8 cellular contexts compared by ENCODE assay signal in the genomic region with DNA sequence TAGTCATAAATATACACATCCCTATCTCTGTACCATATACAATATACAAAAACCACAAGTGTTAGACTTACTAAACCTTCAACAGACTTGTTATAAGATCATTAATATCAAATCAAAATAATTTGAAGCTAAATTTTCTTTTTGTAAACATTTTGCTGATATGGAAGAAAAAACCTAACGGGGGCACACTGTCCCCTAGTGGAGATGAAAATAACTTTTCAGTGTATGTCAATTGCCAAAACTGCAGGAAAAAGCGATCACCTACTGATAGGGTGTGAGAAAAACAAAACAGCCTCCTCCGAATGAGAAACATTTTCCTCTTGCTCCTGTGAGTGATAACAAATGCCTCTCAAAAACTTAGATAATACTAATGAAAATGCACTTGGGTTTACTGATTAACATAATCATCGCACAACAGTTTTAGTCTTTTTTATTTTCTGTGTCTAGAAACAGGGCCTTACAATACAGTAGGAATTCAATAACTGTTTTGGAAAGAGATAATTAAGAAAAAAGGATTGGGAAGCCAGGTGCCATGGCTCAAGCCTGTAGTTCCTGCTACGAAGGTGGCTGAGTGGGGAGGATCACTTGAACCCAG.
DNase-seq lines count a peak whose midpoint lies in the region; ATAC-seq, FAIRE-seq and TF ChIP-seq lines count a peak whose summit lies in the region.

No MANE protein-coding gene starts in this region.

- intact Hi-C loops in HCT116 (cut with micrococcal nuclease) = loop anchor here (1.0 kb wide), 1 partner anchor 20 kb away; no protein-coding TSS in a partner anchor

- H3K9me1 ChIP-seq in keratinocyte (ENCODE audit: control insufficient read depth, extremely low read depth, insufficient read depth, low read length) = no peaks in the 10 kb centered on the region

- POLR2A ChIA-PET in HCT116 (lab: Charles Lee) = no interaction called here

- peak; percentile 74 for TF ChIP-seq RAD21 in HCT116 (IDR thresholded peaks at IDR 0.05; ENCODE audit: low read depth)

- no peaks in the 10 kb centered on the region for H3K36me3 Mint-ChIP-seq in stimulated activated naive B cell treated with anti-CD40 and anti-IgM and Interleukin-4, amounts not matched to agents 10 μg/mL and 1 μg/mL and 100 μg/mL, for 72 hours

- dilution Hi-C loops in keratinocyte (cut with MboI; ENCODE audit: extremely low pct_ligation_motif_present, low sequenced_read_pairs) = no loop called here

- no peak overlapping the region for H3K4me3 Mint-ChIP-seq in stimulated activated naive B cell treated with anti-CD40 and anti-IgM and Interleukin-4, amounts not matched to agents 10 μg/mL and 1 μg/mL and 100 μg/mL, for 72 hours

- H3K9me3 Mint-ChIP-seq in stimulated activated naive B cell treated with anti-CD40 and anti-IgM and Interleukin-4, amounts not matched to agents 10 μg/mL and 1 μg/mL and 100 μg/mL, for 72 hours = peaks cover 2 to 5% of the 10 kb centered on the region in 2 donors

- peak overlapping the region; percentile 83 for H2AFZ ChIP-seq in HCT116 (ENCODE audit: low read depth, low read length, poor library complexity, severe bottlenecking)
- H2AFZ ChIP-seq in keratinocyte (ENCODE audit: control insufficient read depth, low read length) = no peak overlapping the region

- H3K9me2 ChIP-seq in HCT116 (ENCODE audit: insufficient read depth) = no peaks in the 10 kb centered on the region

- H3K36me3 ChIP-seq in HCT116 (ENCODE audit: control insufficient read depth in 1 of 2, insufficient read depth in 2 of 2, low read length in 2 of 2) (no peaks in the 10 kb centered on the region), keratinocyte (ENCODE audit: control insufficient read depth in 2 of 2, extremely low read depth in 1 of 2, insufficient read depth in 2 of 2, low read length in 2 of 2) (no peaks in the 10 kb centered on the region), suprapubic skin (no peaks in the 10 kb centered on the region)

- no peak overlapping the region for H3K27ac ChIP-seq in HCT116 (ENCODE audit: low read depth, low read length)
- H3K27ac ChIP-seq in keratinocyte (ENCODE audit: control insufficient read depth, insufficient read depth, low read length) = no peak overlapping the region
- no peak overlapping the region for H3K27ac ChIP-seq in suprapubic skin

- peak; percentile 57 for TF ChIP-seq CTCF in AG09319 (IDR thresholded peaks at IDR 0.05; ENCODE audit: low read depth, low read length)
- peak; percentile 78 to 93 (median 78) for TF ChIP-seq CTCF in HCT116 (IDR thresholded peaks at IDR 0.05 in 2 of 3, conservative IDR thresholded peaks at IDR 0.05 in 1 of 3; ENCODE audit: borderline replicate concordance in 1 of 3, insufficient read depth in 1 of 3, low read depth in 2 of 3, low read length in 2 of 3)
- TF ChIP-seq CTCF in WI38 (IDR thresholded peaks at IDR 0.05; ENCODE audit: low read depth, low read length) = peak; percentile 78
- TF ChIP-seq CTCF in keratinocyte (optimal IDR thresholded peaks at IDR 0.05 in 1 of 3, IDR thresholded peaks at IDR 0.05 in 1 of 3, conservative IDR thresholded peaks at IDR 0.05 in 1 of 3; ENCODE audit: extremely low read depth in 1 of 3, insufficient read depth in 2 of 3, low read length in 3 of 3) = peak; percentile 50 to 80 (median 65)
- no peak for TF ChIP-seq CTCF in suprapubic skin (IDR thresholded peaks at IDR 0.05)

- TF ChIP-seq EP300 in suprapubic skin (IDR thresholded peaks at IDR 0.05) = no peak

- no TSS peak for BruUV-seq in HCT116 (replicated peaks; lab: Mats Ljungman, UMichigan)

- ATAC-seq in HCT116 = peak; percentile 78
- no peak for ATAC-seq in stimulated activated naive B cell treated with anti-CD40 and anti-IgM and Interleukin-4, amounts not matched to agents 10 μg/mL and 1 μg/mL and 100 μg/mL, for 72 hours (replicated peaks)

- RAD21 ChIA-PET in HCT116 (lab: Charles Lee; ENCODE audit: low non-redundant PET in 1 of 2, low total read pairs in 2 of 2, uncharacterized antibody in 2 of 2, unreplicated experiment in 2 of 2) = interaction anchor here in 1 of 2 experiments (1.0 kb wide), 1 partner anchor 21 kb away, joined by 3 read pairs; no protein-coding TSS in a partner anchor

- DNase-seq in AG09319 (ENCODE audit: extremely low read depth, low read depth) (no peak), HCT116 (ENCODE audit: low read depth, low spot score) (peak; percentile 32), keratinocyte (ENCODE audit: low read depth, low spot score) (no peak), suprapubic skin (ENCODE audit: low spot score in 2 of 2) (no peak), NCI-H1092 (lab: John Stamatoyannopoulos, UW) (no peak), putamen (ENCODE audit: low spot score) (no peak)
- DNase-seq in stimulated activated naive B cell treated with anti-CD40 and anti-IgM and Interleukin-4, amounts not matched to agents 10 μg/mL and 1 μg/mL and 100 μg/mL, for 72 hours = no peak

- TF ChIP-seq POLR2A in HCT116 (IDR thresholded peaks at IDR 0.05; ENCODE audit: borderline replicate concordance, extremely low read depth, insufficient read depth, insufficient read length) (no peak), suprapubic skin (IDR thresholded peaks at IDR 0.05) (no peak)

- H3K9me3 ChIP-seq in HCT116 (ENCODE audit: control insufficient read depth in 1 of 2, insufficient read depth in 1 of 2, low read depth in 1 of 2, low read length in 2 of 2) = no peaks in the 10 kb centered on the region
- no peaks in the 10 kb centered on the region for H3K9me3 ChIP-seq in keratinocyte (ENCODE audit: control insufficient read depth, low read depth, low read length)
- H3K9me3 ChIP-seq in suprapubic skin = no peaks in the 10 kb centered on the region

- no peak overlapping the region for H3K9ac ChIP-seq in HCT116 (ENCODE audit: low read length)
- H3K9ac ChIP-seq in keratinocyte (ENCODE audit: control insufficient read depth, extremely low read depth, insufficient read depth, low read length) = no peak overlapping the region

- peak; percentile 46 for FAIRE-seq in keratinocyte (lab: Jason Lieb, UNC)

- peaks cover 0 to 6% of the 10 kb centered on the region in 2 experiments; a peak in 3 of 4 replicates for H3K4me1 ChIP-seq in HCT116 (ENCODE audit: control insufficient read depth in 1 of 2, insufficient read depth in 2 of 2, low read length in 2 of 2)
- H3K4me1 ChIP-seq in keratinocyte (ENCODE audit: control insufficient read depth, extremely low read depth, insufficient read depth, low read length) = no peaks in the 10 kb centered on the region
- no peaks in the 10 kb centered on the region for H3K4me1 ChIP-seq in suprapubic skin

- H3K79me2 ChIP-seq in HCT116 (ENCODE audit: insufficient read depth, low read length) (no peaks in the 10 kb centered on the region), keratinocyte (ENCODE audit: control insufficient read depth, insufficient read depth, low read length) (no peaks in the 10 kb centered on the region)

- H3K27ac Mint-ChIP-seq in stimulated activated naive B cell treated with anti-CD40 and anti-IgM and Interleukin-4, amounts not matched to agents 10 μg/mL and 1 μg/mL and 100 μg/mL, for 72 hours = no peak overlapping the region

- CTCF ChIA-PET in HCT116 (lab: Charles Lee) = interaction anchor here (0.6 to 2.7 kb wide), 12 partner anchors 11 to 1403 kb away, joined by 3 to 30 read pairs (median 4); no protein-coding TSS in a partner anchor

- H4K20me1 ChIP-seq in HCT116 (ENCODE audit: insufficient read depth) = no peaks in the 10 kb centered on the region
- no peaks in the 10 kb centered on the region for H4K20me1 ChIP-seq in keratinocyte (ENCODE audit: control insufficient read depth, extremely low read depth, insufficient read depth, low read length)

- WGBS in suprapubic skin = 80% methylated on average over 5 of the region's 5 CpGs

- H3K4me2 ChIP-seq in HCT116 (ENCODE audit: low read length) (peak overlapping the region; percentile 43), keratinocyte (ENCODE audit: control insufficient read depth, extremely low read depth, insufficient read depth, low read depth, low read length) (no peak overlapping the region)

- H3K27me3 ChIP-seq in HCT116 (ENCODE audit: insufficient read depth, low read length) = no peaks in the 10 kb centered on the region
- H3K27me3 ChIP-seq in keratinocyte (ENCODE audit: control insufficient read depth, extremely low read depth, insufficient read depth, low read length) = no peaks in the 10 kb centered on the region
- H3K27me3 ChIP-seq in suprapubic skin = no peaks in the 10 kb centered on the region

- H3K27me3 Mint-ChIP-seq in stimulated activated naive B cell treated with anti-CD40 and anti-IgM and Interleukin-4, amounts not matched to agents 10 μg/mL and 1 μg/mL and 100 μg/mL, for 72 hours = peaks cover 6% of the 10 kb centered on the region in 2 donors

- H3K4me3 ChIP-seq in HCT116 (replicated peaks in 1 of 2; ENCODE audit: low read depth in 1 of 2, low read length in 2 of 2) = no peak overlapping the region
- no peak overlapping the region for H3K4me3 ChIP-seq in WI38 (ENCODE audit: low read depth, low read length)
- no peak overlapping the region for H3K4me3 ChIP-seq in keratinocyte (ENCODE audit: control insufficient read depth in 2 of 3, extremely low read depth in 1 of 3, insufficient read depth in 2 of 3, low read depth in 1 of 3, low read length in 3 of 3)
- no peak overlapping the region for H3K4me3 ChIP-seq in suprapubic skin

- no peaks in the 10 kb centered on the region for H3K4me1 Mint-ChIP-seq in stimulated activated naive B cell treated with anti-CD40 and anti-IgM and Interleukin-4, amounts not matched to agents 10 μg/mL and 1 μg/mL and 100 μg/mL, for 72 hours

TF ChIP-seq in HCT116, 20 proteins besides CTCF, POLR2A, EP300 and RAD21 (continues in another document):
- TF ChIP-seq ZNF274 (IDR thresholded peaks at IDR 0.05; ENCODE audit: low read depth, low read length) (no peak), SIN3A (IDR thresholded peaks at IDR 0.05; ENCODE audit: low read depth) (no peak), EZH2phosphoT487 (IDR thresholded peaks at IDR 0.05; ENCODE audit: borderline replicate concordance) (no peak), ELF1 (IDR thresholded peaks at IDR 0.05; ENCODE audit: borderline replicate concordance, low read depth) (no peak)
- TF ChIP-seq, protein P1, sequence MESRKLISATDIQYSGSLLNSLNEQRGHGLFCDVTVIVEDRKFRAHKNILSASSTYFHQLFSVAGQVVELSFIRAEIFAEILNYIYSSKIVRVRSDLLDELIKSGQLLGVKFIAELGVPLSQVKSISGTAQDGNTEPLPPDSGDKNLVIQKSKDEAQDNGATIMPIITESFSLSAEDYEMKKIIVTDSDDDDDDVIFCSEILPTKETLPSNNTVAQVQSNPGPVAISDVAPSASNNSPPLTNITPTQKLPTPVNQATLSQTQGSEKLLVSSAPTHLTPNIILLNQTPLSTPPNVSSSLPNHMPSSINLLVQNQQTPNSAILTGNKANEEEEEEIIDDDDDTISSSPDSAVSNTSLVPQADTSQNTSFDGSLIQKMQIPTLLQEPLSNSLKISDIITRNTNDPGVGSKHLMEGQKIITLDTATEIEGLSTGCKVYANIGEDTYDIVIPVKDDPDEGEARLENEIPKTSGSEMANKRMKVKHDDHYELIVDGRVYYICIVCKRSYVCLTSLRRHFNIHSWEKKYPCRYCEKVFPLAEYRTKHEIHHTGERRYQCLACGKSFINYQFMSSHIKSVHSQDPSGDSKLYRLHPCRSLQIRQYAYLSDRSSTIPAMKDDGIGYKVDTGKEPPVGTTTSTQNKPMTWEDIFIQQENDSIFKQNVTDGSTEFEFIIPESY (IDR thresholded peaks at IDR 0.05; ENCODE audit: extremely low read depth, insufficient replicate concordance, low read length) = no peak

Comparison
In these comparisons a context has a peak if more than half of its experiments do, and no peak if none do; other contexts are left out.
1. CTCF ChIP-seq: peak in AG09319 (single experiment), HCT116 (3 of 3), WI38 (single experiment) and keratinocyte (3 of 3); none in suprapubic skin (0 of 2).